Comparison of ENCODE assay signal across 8 cellular contexts in the genomic region with DNA sequence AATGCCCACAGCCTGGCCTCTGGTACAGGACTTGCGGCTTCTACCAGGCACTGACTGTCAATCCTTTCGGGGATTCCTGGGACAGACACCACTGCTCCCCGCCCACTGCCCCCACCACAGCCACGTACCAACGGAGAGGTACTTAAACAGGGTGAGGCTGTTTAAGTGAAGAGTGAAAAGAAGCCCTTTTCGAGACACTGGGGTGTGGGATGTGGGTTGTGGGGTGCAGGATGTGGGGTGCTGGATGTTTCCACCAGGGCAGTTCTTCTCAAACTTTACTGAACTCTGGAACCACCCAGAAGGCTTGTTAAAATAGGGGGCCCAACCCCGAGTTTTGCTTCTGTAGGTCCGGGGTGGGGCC. TPM values are rescaled to one million over a fixed set of nuclear protein-coding genes. Genes with fewer than 3 reads are reported as not detected.
DNase-seq lines count a peak whose midpoint lies in the region; ATAC-seq, FAIRE-seq and TF ChIP-seq lines count a peak whose summit lies in the region.

No MANE protein-coding gene starts in this region.

- ATAC-seq in A549 (peak in 1 of 2 experiments; percentile 10; a peak in 2 of 6 replicates), GM18909 (IDR thresholded peaks at IDR 0.05; ENCODE audit: poor library complexity, unreplicated experiment) (no peak)
- ATAC-seq in activated CD4-positive, CD25-positive, alpha-beta regulatory T cell treated with anti-CD3 and anti-CD28 coated beads, Interleukin-2, amount 50 U/mL, for 24 hours: peak; percentile 12 to 19

- FAIRE-seq in A549 (lab: Jason Lieb, UNC) (no peak), H54 (lab: Jason Lieb, UNC) (no peak)

- no peak for TF ChIP-seq RAD21 in A549 (conservative IDR thresholded peaks at IDR 0.05 in 1 of 2, IDR thresholded peaks at IDR 0.05 in 1 of 2)

- CTCF ChIA-PET in A549 (lab: Yijun Ruan, JAX): interaction anchor here (2.5 kb wide), 1 partner anchor 17 kb away, joined by 7 read pairs; no protein-coding TSS in a partner anchor

- H3K4me3 ChIP-seq in A549 (peak overlapping the region; percentile 72), ectodermal cell (ENCODE audit: insufficient read depth, low read depth, low read length) (peak overlapping the region; percentile 54), neutrophil (ENCODE audit: low read depth in 1 of 2, low read length in 1 of 2) (no peak overlapping the region)

- no peaks in the 10 kb centered on the region for H3K36me3 ChIP-seq in ectodermal cell (ENCODE audit: control insufficient read depth, insufficient read depth, low read length)
- H3K36me3 ChIP-seq in neutrophil: no peaks in the 10 kb centered on the region

- 71% methylated on average over 5 of the region's 8 CpGs for WGBS in A549 (ENCODE audit: missing lambda C conversion rate)
- WGBS in ectodermal cell, 2 experiments: 39 to 40% methylated on average over 8 of the region's 8 CpGs

- POLR2A ChIA-PET in A549 (lab: Yijun Ruan, JAX): no interaction called here

- DNase-seq in A549 (ENCODE audit: low read depth in 1 of 2, low spot score in 1 of 2) (no peak), H54 (ENCODE audit: insufficient read length, low spot score) (no peak), RPMI8226 (no peak), DMS79 treated with DMSO at 0.1 percent for 48 hours (lab: John Stamatoyannopoulos, UW) (no peak)

- H3K9me3 ChIP-seq in A549: no peaks in the 10 kb centered on the region
- no peaks in the 10 kb centered on the region for H3K9me3 ChIP-seq in ectodermal cell (ENCODE audit: control insufficient read depth, low read length)
- no peaks in the 10 kb centered on the region for H3K9me3 ChIP-seq in neutrophil

- TF ChIP-seq CTCF in A549 (IDR thresholded peaks at IDR 0.05) (no peak), neutrophil (IDR thresholded peaks at IDR 0.05) (no peak)

- peak overlapping the region; percentile 86 for H3K4me2 ChIP-seq in A549

- peaks cover 9% of the 10 kb centered on the region; the same call in 2 of the 3 replicates for H3K4me1 ChIP-seq in A549
- peaks cover 7% of the 10 kb centered on the region for H3K4me1 ChIP-seq in ectodermal cell (ENCODE audit: control insufficient read depth, insufficient read depth, low read length)
- H3K4me1 ChIP-seq in neutrophil (ENCODE audit: control insufficient read depth in 1 of 2, insufficient read depth in 1 of 2, low read depth in 1 of 2, low read length in 1 of 2): peaks cover 44 to 45% of the 10 kb centered on the region in 2 experiments

- H3K27ac ChIP-seq in A549 (peak overlapping the region; percentile 80 to 96; a peak in 5 of 6 replicates), ectodermal cell (ENCODE audit: insufficient read depth, low read depth, low read length, poor library complexity, severe bottlenecking) (no peak overlapping the region), neutrophil (peak overlapping the region; percentile 3)

- no peak for TF ChIP-seq POLR2A in A549 (IDR thresholded peaks at IDR 0.05; ENCODE audit: low read length)
- no peak for TF ChIP-seq POLR2A in H54 (IDR thresholded peaks at IDR 0.05; ENCODE audit: low read depth, low read length)

- peaks cover 8% of the 10 kb centered on the region for H3K27me3 ChIP-seq in ectodermal cell (ENCODE audit: control insufficient read depth, insufficient read depth, low read length, poor library complexity, severe bottlenecking)
- peaks cover 65% of the 10 kb centered on the region for H3K27me3 ChIP-seq in neutrophil

- TF ChIP-seq EP300 in A549 (IDR thresholded peaks at IDR 0.05): no peak

TF ChIP-seq in A549, 52 proteins besides CTCF, POLR2A, EP300 and RAD21:
- TF ChIP-seq EHMT2 (IDR thresholded peaks at IDR 0.05; ENCODE audit: low read depth) (no peak), HDAC2 (IDR thresholded peaks at IDR 0.05) (no peak), POLR2AphosphoS2 (conservative IDR thresholded peaks at IDR 0.05; ENCODE audit: low read length) (no peak), PHF8 (IDR thresholded peaks at IDR 0.05; ENCODE audit: borderline replicate concordance, low read depth) (no peak), ZNF302 (CRISPR knock-in tag; IDR thresholded peaks at IDR 0.05) (no peak), RNF2 (IDR thresholded peaks at IDR 0.05; ENCODE audit: borderline replicate concordance, low read depth) (no peak), CBX2 (IDR thresholded peaks at IDR 0.05; ENCODE audit: borderline replicate concordance, low read depth) (no peak), ZSCAN20 (CRISPR knock-in tag; IDR thresholded peaks at IDR 0.05) (no peak), BHLHE40 (IDR thresholded peaks at IDR 0.05; ENCODE audit: low read depth, low read length) (no peak)
- TF ChIP-seq, protein P1, sequence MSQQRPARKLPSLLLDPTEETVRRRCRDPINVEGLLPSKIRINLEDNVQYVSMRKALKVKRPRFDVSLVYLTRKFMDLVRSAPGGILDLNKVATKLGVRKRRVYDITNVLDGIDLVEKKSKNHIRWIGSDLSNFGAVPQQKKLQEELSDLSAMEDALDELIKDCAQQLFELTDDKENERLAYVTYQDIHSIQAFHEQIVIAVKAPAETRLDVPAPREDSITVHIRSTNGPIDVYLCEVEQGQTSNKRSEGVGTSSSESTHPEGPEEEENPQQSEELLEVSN (IDR thresholded peaks at IDR 0.05; ENCODE audit: borderline replicate concordance, low read depth): no peak
- TF ChIP-seq, protein P2, sequence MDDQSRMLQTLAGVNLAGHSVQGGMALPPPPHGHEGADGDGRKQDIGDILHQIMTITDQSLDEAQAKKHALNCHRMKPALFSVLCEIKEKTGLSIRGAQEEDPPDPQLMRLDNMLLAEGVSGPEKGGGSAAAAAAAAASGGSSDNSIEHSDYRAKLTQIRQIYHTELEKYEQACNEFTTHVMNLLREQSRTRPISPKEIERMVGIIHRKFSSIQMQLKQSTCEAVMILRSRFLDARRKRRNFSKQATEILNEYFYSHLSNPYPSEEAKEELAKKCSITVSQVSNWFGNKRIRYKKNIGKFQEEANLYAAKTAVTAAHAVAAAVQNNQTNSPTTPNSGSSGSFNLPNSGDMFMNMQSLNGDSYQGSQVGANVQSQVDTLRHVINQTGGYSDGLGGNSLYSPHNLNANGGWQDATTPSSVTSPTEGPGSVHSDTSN (IDR thresholded peaks at IDR 0.05): no peak
- TF ChIP-seq, protein P3, sequence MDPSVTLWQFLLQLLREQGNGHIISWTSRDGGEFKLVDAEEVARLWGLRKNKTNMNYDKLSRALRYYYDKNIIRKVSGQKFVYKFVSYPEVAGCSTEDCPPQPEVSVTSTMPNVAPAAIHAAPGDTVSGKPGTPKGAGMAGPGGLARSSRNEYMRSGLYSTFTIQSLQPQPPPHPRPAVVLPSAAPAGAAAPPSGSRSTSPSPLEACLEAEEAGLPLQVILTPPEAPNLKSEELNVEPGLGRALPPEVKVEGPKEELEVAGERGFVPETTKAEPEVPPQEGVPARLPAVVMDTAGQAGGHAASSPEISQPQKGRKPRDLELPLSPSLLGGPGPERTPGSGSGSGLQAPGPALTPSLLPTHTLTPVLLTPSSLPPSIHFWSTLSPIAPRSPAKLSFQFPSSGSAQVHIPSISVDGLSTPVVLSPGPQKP (IDR thresholded peaks at IDR 0.05; ENCODE audit: low read depth, low read length): no peak
- TF ChIP-seq, protein P4, sequence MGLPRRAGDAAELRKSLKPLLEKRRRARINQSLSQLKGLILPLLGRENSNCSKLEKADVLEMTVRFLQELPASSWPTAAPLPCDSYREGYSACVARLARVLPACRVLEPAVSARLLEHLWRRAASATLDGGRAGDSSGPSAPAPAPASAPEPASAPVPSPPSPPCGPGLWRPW (IDR thresholded peaks at IDR 0.05): no peak
TF ChIP-seq in A549: peak in this region for 0.

RNA-seq across cellular contexts. Expression of a gene that starts 34.2 kb away (rescaled TPM):
- polyA plus RNA-seq in A549 (2011; rRNA removed) (7.1 and 8.5 TPM in 2 replicates), A549 (2017; fragmentation: RNase III; extraction: RNeasy Plus Mini Kit Qiagen cat#74134 plus additional on column Dnase treatment) (15.7 to 19.5 TPM (median 17.7 TPM) in 3 replicates)
- 14.8 and 25.1 TPM in 2 replicates for polyA plus RNA-seq in A549 (2012; cell fraction: cytosol; rRNA removed)
- 35.0 and 39.1 TPM in 2 replicates for polyA plus RNA-seq in A549 (2012; cell fraction: nucleus; rRNA removed)
- 9.0 and 12.0 TPM in 2 replicates for polyA minus RNA-seq in A549 (2011; rRNA and poly(A)+ RNA removed)
- 14.6 TPM for polyA plus RNA-seq in ectodermal cell (2013, experiment 1 of 4)
- 14.5 TPM for polyA plus RNA-seq in ectodermal cell (2013, experiment 2 of 4)
- 17.5 TPM for polyA plus RNA-seq in ectodermal cell (2013, experiment 3 of 4)
- 15.6 TPM for polyA plus RNA-seq in ectodermal cell (2013, experiment 4 of 4)

Comparison
In these comparisons a context has a peak if more than half of its experiments do, and no peak if none do; other contexts are left out.
1. H3K4me3 ChIP-seq: peak in A549 (single experiment) and ectodermal cell (single experiment); none in neutrophil (0 of 2).